Comparison of ENCODE assay signal across 8 cellular contexts in the genomic region with DNA sequence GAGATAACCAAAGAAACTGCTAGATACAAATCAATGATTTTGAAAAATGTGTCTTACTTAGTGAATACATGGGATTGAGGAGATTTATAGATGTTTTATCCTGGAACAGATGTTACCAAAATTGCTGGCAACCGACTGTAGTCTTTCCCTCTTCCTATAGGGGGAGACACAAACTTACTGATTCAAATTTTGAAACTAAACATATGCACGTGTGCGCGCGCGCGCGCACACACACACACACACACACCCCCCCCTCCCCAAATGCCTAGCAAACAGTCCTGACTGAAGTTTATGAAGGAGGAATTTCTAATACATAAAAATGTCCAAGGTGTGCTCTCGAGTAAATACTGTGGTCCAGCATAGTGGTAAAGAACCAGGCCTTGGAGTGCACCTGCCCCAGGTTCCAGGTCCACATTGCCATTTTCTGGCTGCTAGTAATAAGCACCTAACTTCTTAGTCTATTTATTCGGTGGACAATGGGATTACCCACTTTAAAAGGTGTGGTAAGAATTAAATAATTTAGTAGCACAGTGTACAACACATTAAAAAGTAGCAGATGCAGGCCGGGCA. TPM values are rescaled to one million over a fixed set of nuclear protein-coding genes. Genes with fewer than 3 reads are reported as not detected.
A peak's percentile ranks its signal among the peaks of the same experiment; 100 is the strongest.
DNase-seq lines count a peak whose midpoint lies in the region; ATAC-seq and TF ChIP-seq lines count a peak whose summit lies in the region.

No MANE protein-coding gene starts in this region.

- CTCF ChIA-PET in Panc1 (lab: Charles Lee), result no interaction called here

- ATAC-seq in Panc1, result no peak; the same call in 1 of the 2 replicates
- peak; percentile 52 for ATAC-seq in body of pancreas
- ATAC-seq in right lobe of liver, result peak; percentile 31 to 58 (median 42)
- ATAC-seq in GM19351 (IDR thresholded peaks at IDR 0.05; ENCODE audit: unreplicated experiment), result no peak
- no peak for ATAC-seq in GM21390 (IDR thresholded peaks at IDR 0.05; ENCODE audit: unreplicated experiment)

- H3K4me1 ChIP-seq in Panc1 (ENCODE audit: control insufficient read depth, insufficient read depth, low read length), result no peaks in the 10 kb centered on the region
- no peaks in the 10 kb centered on the region for H3K4me1 ChIP-seq in body of pancreas
- no peaks in the 10 kb centered on the region for H3K4me1 ChIP-seq in right lobe of liver
- peaks cover 0 to 7% of the 10 kb centered on the region in 2 donors for H3K4me1 ChIP-seq in uterus

- DNase-seq in activated gamma-delta T cell treated with Interleukin-2 at 50 U/mL for 16 hours, result peak; percentile 11
- DNase-seq in activated gamma-delta T cell (lab: John Stamatoyannopoulos, UW), result no peak
- no peak for DNase-seq in Panc1 (ENCODE audit: low read depth, low spot score)
- peak in 3 of 4 donors; percentile 21 to 59 (median 39) for DNase-seq in body of pancreas
- DNase-seq in right lobe of liver, result no peak
- peak in 1 of 2 donors; percentile 29 for DNase-seq in uterus

- intact Hi-C loops in Panc1 (cut with micrococcal nuclease; ENCODE audit: unreplicated experiment), result no loop called here
- intact Hi-C loops in body of pancreas (cut with DNase I), result no loop called here
- intact Hi-C loops in right lobe of liver (cut with DNase I), result no loop called here
- intact Hi-C loops in uterus (cut with DNase I; ENCODE audit: low total_unique reads), result loop anchor here (10.0 kb wide), 1 partner anchor 159 kb away; no protein-coding TSS in a partner anchor

- TF ChIP-seq CTCF in Panc1 (IDR thresholded peaks at IDR 0.05) (peak; percentile 80), body of pancreas (IDR thresholded peaks at IDR 0.05) (peak; percentile 20 to 69 (median 47)), right lobe of liver (IDR thresholded peaks at IDR 0.05) (peak; percentile 42 to 52 (median 48)), uterus (IDR thresholded peaks at IDR 0.05) (peak; percentile 43 to 53 (median 45))

- H3K27me3 ChIP-seq in Panc1 (ENCODE audit: control insufficient read depth, insufficient read depth, low read length) (no peaks in the 10 kb centered on the region), body of pancreas (no peaks in the 10 kb centered on the region), right lobe of liver (no peaks in the 10 kb centered on the region), uterus (no peaks in the 10 kb centered on the region)

- TF ChIP-seq POLR2A in body of pancreas (IDR thresholded peaks at IDR 0.05) (no peak), right lobe of liver (IDR thresholded peaks at IDR 0.05) (no peak), uterus (IDR thresholded peaks at IDR 0.05) (no peak)

- no peaks in the 10 kb centered on the region for H3K9me3 ChIP-seq in Panc1 (ENCODE audit: control insufficient read depth, insufficient read depth, low read depth, low read length)
- H3K9me3 ChIP-seq in body of pancreas, result no peaks in the 10 kb centered on the region
- H3K9me3 ChIP-seq in right lobe of liver, result no peaks in the 10 kb centered on the region
- H3K9me3 ChIP-seq in uterus, result no peaks in the 10 kb centered on the region

- BruUV-seq in Panc1 (replicated peaks; lab: Mats Ljungman, UMichigan), result no TSS peak

- in situ Hi-C loops in Panc1 (cut with HindIII; ENCODE audit: low pct_unique_long_range_greater_than_20kb, low sequenced_read_pairs), result no loop called here

- POLR2A ChIA-PET in Panc1 (lab: Charles Lee), result no interaction called here

- H3K36me3 ChIP-seq in Panc1 (ENCODE audit: control insufficient read depth, insufficient read depth, low read length), result peaks cover 4% of the 10 kb centered on the region; the same call in 1 of the 2 replicates
- H3K36me3 ChIP-seq in body of pancreas (replicated peaks in 1 of 2; ENCODE audit: insufficient read depth in 1 of 2, low read depth in 2 of 2), result peaks cover 7 to 48% of the 10 kb centered on the region in 2 donors
- H3K36me3 ChIP-seq in right lobe of liver, result peaks cover 13 to 81% (median 48%) of the 10 kb centered on the region in 4 donors
- no peaks in the 10 kb centered on the region for H3K36me3 ChIP-seq in uterus

- H3K4me3 ChIP-seq in Panc1 (ENCODE audit: low read depth in 2 of 2, low read length in 2 of 2) (no peak overlapping the region), body of pancreas (no peak overlapping the region), right lobe of liver (no peak overlapping the region), uterus (no peak overlapping the region)

- 65 to 69% methylated on average over 11 of the region's 11 CpGs for WGBS in body of pancreas, 2 donors
- 73% methylated on average over 8 of the region's 11 CpGs for WGBS in right lobe of liver (ENCODE audit: insufficient coverage, low coverage, low lambda C conversion rate, missing lambda C conversion rate)

- H3K27ac ChIP-seq in Panc1 (ENCODE audit: low read length) (no peak overlapping the region), body of pancreas (no peak overlapping the region), right lobe of liver (no peak overlapping the region), uterus (peak overlapping the region in 1 of 2 donors; percentile 77)

RNA-seq across cellular contexts. Expression of a gene that starts 18.5 kb away (rescaled TPM):
- 2.3 TPM for total RNA-seq in Panc1 (2021; ENCODE audit: unreplicated experiment)
- 1.1 TPM for polyA plus RNA-seq in Panc1 (2012; ENCODE audit: insufficient read length)
- 1 to 10 TPM; 4.9 TPM for total RNA-seq in body of pancreas
- 1 to 10 TPM; 1.6 to 2.3 (median 2.0) TPM for total RNA-seq in right lobe of liver
- 1 to 10 TPM; 1.5 to 9.0 (median 4.9) TPM for total RNA-seq in uterus

RNA-seq across cellular contexts. Expression of a gene that starts 44.3 kb away (rescaled TPM):
- 39.9 TPM for total RNA-seq in Panc1 (2021; ENCODE audit: unreplicated experiment)
- 37.7 TPM for polyA plus RNA-seq in Panc1 (2012; ENCODE audit: insufficient read length)
- total RNA-seq in body of pancreas, result 10 to 100 TPM; 13.2 to 24.7 TPM
- 10 to 100 TPM; 10.0 to 26.3 (median 22.2) TPM for total RNA-seq in right lobe of liver
- total RNA-seq in uterus, result 10 to 100 TPM in 3 of 4 donors, 1 to 10 TPM in 1; 9.2 to 78.3 (median 28.8) TPM

Comparison
In these comparisons a context has a peak if more than half of its experiments do, and no peak if none do; other contexts are left out.
1. DNase-seq: peak in activated gamma-delta T cell treated with Interleukin-2 at 50 U/mL for 16 hours (single experiment) and body of pancreas (3 of 4); none in activated gamma-delta T cell (single experiment), Panc1 (single experiment) and right lobe of liver (0 of 3).
2. ATAC-seq: peak in body of pancreas (single experiment) and right lobe of liver (4 of 4); none in Panc1 (single experiment), GM19351 (single experiment) and GM21390 (single experiment).
3. Peak in every context shown above with its lines, with median percentiles within 50 percentile points of each other: CTCF ChIP-seq.